Comparison of ENCODE assay signal across 8 cellular contexts in the genomic region with DNA sequence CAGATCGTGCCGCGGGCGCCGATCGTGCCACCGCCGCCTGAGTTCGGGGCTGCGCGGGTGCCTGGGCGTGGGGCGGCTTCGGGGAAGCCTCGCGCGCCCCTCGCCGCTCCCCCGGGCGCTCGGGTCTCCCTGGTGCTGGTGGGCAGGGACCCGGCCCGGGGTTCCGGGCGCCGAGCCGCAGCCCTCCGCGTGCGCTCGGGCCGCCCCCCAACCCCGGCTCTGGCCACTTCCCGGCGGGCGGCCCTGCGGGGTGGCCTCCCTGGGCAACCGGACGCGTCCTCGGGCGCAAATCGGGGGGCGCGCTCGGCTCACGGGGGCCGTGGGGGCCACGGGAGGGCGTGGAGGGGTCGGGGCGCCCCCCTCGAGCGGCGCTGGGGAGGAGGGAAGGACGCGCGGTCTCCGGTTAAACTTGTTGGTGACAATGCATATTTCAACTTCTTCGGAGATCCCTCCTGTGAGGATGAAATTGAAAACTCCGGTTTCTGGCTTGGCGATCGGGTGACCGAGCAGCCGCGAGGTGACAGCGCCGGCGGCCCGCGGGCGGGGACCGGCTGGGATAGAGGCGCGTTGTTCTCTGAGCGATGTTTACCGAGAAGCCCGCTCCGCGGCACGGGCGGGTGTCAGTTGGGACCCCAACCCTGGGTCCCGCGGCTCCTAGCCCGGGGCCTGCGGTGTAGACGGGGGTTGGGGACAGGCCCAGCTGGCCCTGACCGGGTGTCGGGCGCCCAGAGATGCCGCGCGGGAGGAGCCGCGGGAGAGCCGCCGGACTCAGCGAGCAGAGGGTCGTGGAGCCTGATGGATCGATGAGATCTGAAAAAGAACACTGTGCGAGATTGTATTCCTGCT. TPM values are rescaled to one million over a fixed set of nuclear protein-coding genes. Genes with fewer than 3 reads are reported as not detected.
DNase-seq lines count a peak whose midpoint lies in the region; ATAC-seq and TF ChIP-seq lines count a peak whose summit lies in the region.

No MANE protein-coding gene starts in this region.

- H3K36me3 Mint-ChIP-seq in T-helper 1 cell treated with Interleukin-12 subunit alpha and Interleukin-12 subunit beta and Interleukin-4 antibody, amounts not matched to agents 30 μg/mL and 1 μg/mL, for 36 hours (ENCODE audit: low read depth): no peaks in the 10 kb centered on the region
- H3K36me3 Mint-ChIP-seq in activated CD8-positive, alpha-beta T cell treated with anti-CD3 and anti-CD28 coated beads, Interleukin-2, amount 10 ng/mL, durations not matched to agents 7 days and 5 days (ENCODE audit: low read depth): no peaks in the 10 kb centered on the region

- 1 to 3% (median 1%) methylated on average over 39 to 102 of the region's 102 CpGs for WGBS in heart left ventricle, 4 donors

- POLR2A ChIA-PET in activated CD8-positive, alpha-beta T cell treated with anti-CD3 and anti-CD28 coated beads, Interleukin-2, amount 10 ng/mL, durations not matched to agents 7 days and 5 days (lab: Charles Lee): no interaction called here

- no peaks in the 10 kb centered on the region for H3K9me3 Mint-ChIP-seq in T-helper 1 cell treated with Interleukin-12 subunit alpha and Interleukin-12 subunit beta and Interleukin-4 antibody, amounts not matched to agents 30 μg/mL and 1 μg/mL, for 36 hours
- no peaks in the 10 kb centered on the region for H3K9me3 Mint-ChIP-seq in activated CD8-positive, alpha-beta T cell treated with anti-CD3 and anti-CD28 coated beads, Interleukin-2, amount 10 ng/mL, durations not matched to agents 7 days and 5 days (ENCODE audit: insufficient read depth)

- intact Hi-C loops in heart left ventricle (cut with DNase I) (loop anchor here in 7 of 10 donors (5.0 to 10.0 kb wide), 7 partner anchors 40 to 155 kb away; no protein-coding TSS in a partner anchor), posterior vena cava (cut with DNase I) (no loop called here)

- TF ChIP-seq CTCF in heart left ventricle (IDR thresholded peaks at IDR 0.05): peak in 1 of 12 donors; percentile 2

- no peak overlapping the region for H3K27ac Mint-ChIP-seq in T-helper 1 cell treated with Interleukin-12 subunit alpha and Interleukin-12 subunit beta and Interleukin-4 antibody, amounts not matched to agents 30 μg/mL and 1 μg/mL, for 36 hours
- no peak overlapping the region for H3K27ac Mint-ChIP-seq in activated CD8-positive, alpha-beta T cell treated with anti-CD3 and anti-CD28 coated beads, Interleukin-2, amount 10 ng/mL, durations not matched to agents 7 days and 5 days

- H3K9me3 ChIP-seq in heart left ventricle: no peaks in the 10 kb centered on the region

- peak; percentile 25 for ATAC-seq in activated CD8-positive, alpha-beta T cell treated with anti-CD3 and anti-CD28 coated beads, Interleukin-2, amount 10 ng/mL, durations not matched to agents 7 days and 5 days
- ATAC-seq in heart left ventricle (peak in 3 of 4 donors; percentile 7 to 15 (median 12)), GM19395 (IDR thresholded peaks at IDR 0.05; ENCODE audit: unreplicated experiment) (no peak), HG03175 (IDR thresholded peaks at IDR 0.05; ENCODE audit: unreplicated experiment) (no peak), HG02610 (IDR thresholded peaks at IDR 0.05; ENCODE audit: unreplicated experiment) (no peak)

- no peaks in the 10 kb centered on the region for H3K36me3 ChIP-seq in heart left ventricle

- peaks cover 4% of the 10 kb centered on the region for H3K4me1 Mint-ChIP-seq in T-helper 1 cell treated with Interleukin-12 subunit alpha and Interleukin-12 subunit beta and Interleukin-4 antibody, amounts not matched to agents 30 μg/mL and 1 μg/mL, for 36 hours (ENCODE audit: low read depth)
- H3K4me1 Mint-ChIP-seq in activated CD8-positive, alpha-beta T cell treated with anti-CD3 and anti-CD28 coated beads, Interleukin-2, amount 10 ng/mL, durations not matched to agents 7 days and 5 days (ENCODE audit: low read depth): peaks cover 2% of the 10 kb centered on the region

- peak overlapping the region; percentile 60 to 100 (median 82) for H3K4me3 ChIP-seq in heart left ventricle

- CTCF ChIA-PET in activated CD8-positive, alpha-beta T cell treated with anti-CD3 and anti-CD28 coated beads, Interleukin-2, amount 10 ng/mL, durations not matched to agents 7 days and 5 days (lab: Charles Lee): no interaction called here

- H3K4me1 ChIP-seq in heart left ventricle: peaks cover 0 to 51% (median 23%) of the 10 kb centered on the region in 12 donors

- no peak for DNase-seq in T-helper 1 cell
- DNase-seq in activated CD8-positive, alpha-beta T cell treated with anti-CD3 and anti-CD28 coated beads, Interleukin-2, amount 10 ng/mL, durations not matched to agents 7 days and 5 days: no peak
- DNase-seq in heart left ventricle: no peak
- peak; percentile 82 for DNase-seq in posterior vena cava (ENCODE audit: low spot score)

- H3K4me3 Mint-ChIP-seq in T-helper 1 cell treated with Interleukin-12 subunit alpha and Interleukin-12 subunit beta and Interleukin-4 antibody, amounts not matched to agents 30 μg/mL and 1 μg/mL, for 36 hours: peak overlapping the region; percentile 42
- no peak overlapping the region for H3K4me3 Mint-ChIP-seq in activated CD8-positive, alpha-beta T cell treated with anti-CD3 and anti-CD28 coated beads, Interleukin-2, amount 10 ng/mL, durations not matched to agents 7 days and 5 days

- peak overlapping the region; percentile 53 to 91 (median 76) for H3K27ac ChIP-seq in heart left ventricle

- H3K27me3 Mint-ChIP-seq in T-helper 1 cell treated with Interleukin-12 subunit alpha and Interleukin-12 subunit beta and Interleukin-4 antibody, amounts not matched to agents 30 μg/mL and 1 μg/mL, for 36 hours (ENCODE audit: low read depth): peaks cover 76% of the 10 kb centered on the region
- peaks cover 58% of the 10 kb centered on the region for H3K27me3 Mint-ChIP-seq in activated CD8-positive, alpha-beta T cell treated with anti-CD3 and anti-CD28 coated beads, Interleukin-2, amount 10 ng/mL, durations not matched to agents 7 days and 5 days (ENCODE audit: low read depth)

- H3K27me3 ChIP-seq in heart left ventricle: peaks cover 0 to 33% (median 0%) of the 10 kb centered on the region in 9 donors

- no peak for TF ChIP-seq POLR2A in heart left ventricle (IDR thresholded peaks at IDR 0.05)

RNA-seq across cellular contexts. Expression of a gene that starts 0.7 kb away (rescaled TPM):
- total RNA-seq in activated CD8-positive, alpha-beta T cell treated with anti-CD3 and anti-CD28 coated beads, Interleukin-2, amount 10 ng/mL, durations not matched to agents 7 days and 5 days: not detected
- total RNA-seq in heart left ventricle (10 to 100 TPM in 7 of 9 donors, 1 to 10 TPM in 2; 8.5 to 33.5 (median 12.4) TPM), posterior vena cava (10 to 100 TPM; 17.5 to 19.2 TPM)
- polyA plus RNA-seq in heart left ventricle: 10 to 100 TPM in 1 of 2 donors, 1 to 10 TPM in 1; 5.4 to 25.2 TPM

Comparison
In these comparisons a context has a peak if more than half of its experiments do, and no peak if none do; other contexts are left out.
1. ATAC-seq: peak in activated CD8-positive, alpha-beta T cell treated with anti-CD3 and anti-CD28 coated beads, Interleukin-2, amount 10 ng/mL, durations not matched to agents 7 days and 5 days (single experiment) and heart left ventricle (3 of 4); none in GM19395 (single experiment), HG03175 (single experiment) and HG02610 (single experiment).
2. RNA of a gene that starts 0.7 kb away (total RNA-seq): 17.5 to 19.2 TPM in posterior vena cava and 8.5 to 33.5 TPM in heart left ventricle; not detected in activated CD8-positive, alpha-beta T cell treated with anti-CD3 and anti-CD28 coated beads, Interleukin-2, amount 10 ng/mL, durations not matched to agents 7 days and 5 days; every median in the first group is over 4 times any median in the second.
3. intact Hi-C loops: an anchor here in heart left ventricle (5.0 to 10.0 kb wide); none called in posterior vena cava.